8 cellular contexts compared by ENCODE assay signal in genomic region chr4:15238720-15239119, GRCh38.
DNase-seq lines count a peak whose midpoint lies in the region; ATAC-seq and TF ChIP-seq lines count a peak whose summit lies in the region.

No MANE protein-coding gene starts in this region.

- no peaks in the 10 kb centered on the region for H3F3A ChIP-seq in neural cell (ENCODE audit: insufficient read depth, low read length, poor library complexity, severe bottlenecking)

- H3K4me2 ChIP-seq in fibroblast of lung (ENCODE audit: extremely low read depth, insufficient read depth, low read length), result no peak overlapping the region
- H3K4me2 ChIP-seq in neural cell (ENCODE audit: low read length), result no peak overlapping the region

- H3K79me2 ChIP-seq in fibroblast of lung (ENCODE audit: control insufficient read depth, insufficient read depth, low read length) (no peaks in the 10 kb centered on the region), neural cell (replicated peaks; ENCODE audit: insufficient read depth, low read length) (no peaks in the 10 kb centered on the region)

- no peak overlapping the region for H2AFZ ChIP-seq in fibroblast of lung (ENCODE audit: low read length)
- H2AFZ ChIP-seq in neural cell (ENCODE audit: low read depth, low read length), result no peak overlapping the region

- TF ChIP-seq CTCF in A673 (conservative IDR thresholded peaks at IDR 0.05; ENCODE audit: low read depth, low read length) (peak; percentile 82), GM12874 (IDR thresholded peaks at IDR 0.05; ENCODE audit: insufficient read depth, low read depth, low read length) (peak; percentile 48; the same call in 1 of the 2 replicates), fibroblast of lung (conservative IDR thresholded peaks at IDR 0.05 in 1 of 2, IDR thresholded peaks at IDR 0.05 in 1 of 2; ENCODE audit: low read depth in 1 of 2, low read length in 2 of 2) (peak; percentile 67 to 74), neural cell (IDR thresholded peaks at IDR 0.05; ENCODE audit: poor library complexity, severe bottlenecking) (peak; percentile 57), coronary artery (IDR thresholded peaks at IDR 0.05) (no peak)

- H4K20me1 ChIP-seq in fibroblast of lung (ENCODE audit: control insufficient read depth, extremely low read depth, insufficient read depth, low read length), result no peaks in the 10 kb centered on the region
- H4K20me1 ChIP-seq in neural cell (ENCODE audit: insufficient read depth), result no peaks in the 10 kb centered on the region

- BruUV-seq in A673 (replicated peaks; lab: Mats Ljungman, UMichigan), result no TSS peak

- CTCF ChIA-PET in A673 (lab: Charles Lee), result interaction anchor here (3.3 kb wide), 1 partner anchor 218 kb away, joined by 19 read pairs; no protein-coding TSS in a partner anchor

- H3K36me3 ChIP-seq in A673 (ENCODE audit: insufficient read depth, low read length, poor library complexity, severe bottlenecking) (no peaks in the 10 kb centered on the region), fibroblast of lung (ENCODE audit: control insufficient read depth, insufficient read depth, low read length) (no peaks in the 10 kb centered on the region), neural cell (ENCODE audit: insufficient read depth, low read length) (no peaks in the 10 kb centered on the region)

- intact Hi-C loops in A673 (cut with micrococcal nuclease; ENCODE audit: unreplicated experiment), result loop anchor here (1.0 to 2.0 kb wide), 3 partner anchors 158 to 412 kb away; no protein-coding TSS in a partner anchor

- DNase-seq in A673 (ENCODE audit: low spot score), result peak; percentile 69
- peak; percentile 31 for DNase-seq in SW480 (ENCODE audit: low spot score)
- DNase-seq in fibroblast of lung (ENCODE audit: low read depth in 2 of 2), result peak; percentile 30 to 70
- no peak for DNase-seq in coronary artery (ENCODE audit: low spot score)
- no peak for DNase-seq in NCI-H345 (lab: John Stamatoyannopoulos, UW)

- no peak overlapping the region for H3K27ac ChIP-seq in A673 (ENCODE audit: low read depth, low read length, poor library complexity, severe bottlenecking)
- H3K27ac ChIP-seq in fibroblast of lung (ENCODE audit: insufficient read depth, low read length), result no peak overlapping the region
- no peak overlapping the region for H3K27ac ChIP-seq in neural cell (ENCODE audit: low read length)
- H3K27ac ChIP-seq in coronary artery, result peak overlapping the region in 1 of 2 donors; percentile 55

- POLR2A ChIA-PET in A673 (lab: Charles Lee; ENCODE audit: low non-redundant PET), result no interaction called here

- peak; percentile 67 for TF ChIP-seq RAD21 in neural cell (conservative IDR thresholded peaks at IDR 0.05)

- no peak for TF ChIP-seq EP300 in neural cell (conservative IDR thresholded peaks at IDR 0.05; ENCODE audit: poor library complexity, severe bottlenecking)

- no peak overlapping the region for H3K4me3 ChIP-seq in A673 (ENCODE audit: low read depth, low read length, poor library complexity, severe bottlenecking)
- H3K4me3 ChIP-seq in fibroblast of lung (replicated peaks in 1 of 4; ENCODE audit: control extremely low read depth in 1 of 4, insufficient read depth in 1 of 4, low read depth in 3 of 4, low read length in 4 of 4), result no peak overlapping the region
- H3K4me3 ChIP-seq in neural cell (ENCODE audit: low read length), result no peak overlapping the region
- no peak overlapping the region for H3K4me3 ChIP-seq in coronary artery

- H3K27me3 ChIP-seq in A673 (replicated peaks; ENCODE audit: insufficient read depth, low read depth, low read length, poor library complexity) (no peaks in the 10 kb centered on the region), fibroblast of lung (ENCODE audit: control insufficient read depth, insufficient read depth, low read length) (no peaks in the 10 kb centered on the region), neural cell (ENCODE audit: insufficient read depth, low read depth, low read length) (no peaks in the 10 kb centered on the region)

- H3K9me2 ChIP-seq in neural cell (ENCODE audit: insufficient read depth, low read length), result no peaks in the 10 kb centered on the region

- peaks cover 32% of the 10 kb centered on the region for H3K4me1 ChIP-seq in A673 (ENCODE audit: insufficient read depth, low read length, poor library complexity, severe bottlenecking)
- H3K4me1 ChIP-seq in fibroblast of lung (ENCODE audit: control insufficient read depth, extremely low read depth, insufficient read depth, low read length), result peaks cover 22% of the 10 kb centered on the region

- ATAC-seq in HG03280 (IDR thresholded peaks at IDR 0.05; ENCODE audit: unreplicated experiment), result peak; percentile 68

- H3K9me3 ChIP-seq in A673 (ENCODE audit: low read depth, low read length, poor library complexity, severe bottlenecking), result no peaks in the 10 kb centered on the region
- H3K9me3 ChIP-seq in fibroblast of lung (ENCODE audit: control insufficient read depth, insufficient read depth, low read depth, low read length), result no peaks in the 10 kb centered on the region
- no peaks in the 10 kb centered on the region for H3K9me3 ChIP-seq in neural cell (ENCODE audit: low read length)

- H3K9ac ChIP-seq in fibroblast of lung (ENCODE audit: insufficient read depth, low read length) (no peak overlapping the region), neural cell (ENCODE audit: low read length) (no peak overlapping the region)

TF ChIP-seq in neural cell, 6 proteins besides CTCF, POLR2A, EP300 and RAD21:
- TF ChIP-seq SMC3 (conservative IDR thresholded peaks at IDR 0.05; ENCODE audit: poor library complexity) (peak; percentile 69), REST (IDR thresholded peaks at IDR 0.05; ENCODE audit: borderline replicate concordance) (no peak)

Comparison
In these comparisons a context has a peak if more than half of its experiments do, and no peak if none do; other contexts are left out.
1. DNase-seq: peak in A673 (single experiment), SW480 (single experiment) and fibroblast of lung (2 of 2); none in coronary artery (single experiment) and NCI-H345 (single experiment).